Comparison of ENCODE assay signal across 2 cellular contexts in the genomic region with DNA sequence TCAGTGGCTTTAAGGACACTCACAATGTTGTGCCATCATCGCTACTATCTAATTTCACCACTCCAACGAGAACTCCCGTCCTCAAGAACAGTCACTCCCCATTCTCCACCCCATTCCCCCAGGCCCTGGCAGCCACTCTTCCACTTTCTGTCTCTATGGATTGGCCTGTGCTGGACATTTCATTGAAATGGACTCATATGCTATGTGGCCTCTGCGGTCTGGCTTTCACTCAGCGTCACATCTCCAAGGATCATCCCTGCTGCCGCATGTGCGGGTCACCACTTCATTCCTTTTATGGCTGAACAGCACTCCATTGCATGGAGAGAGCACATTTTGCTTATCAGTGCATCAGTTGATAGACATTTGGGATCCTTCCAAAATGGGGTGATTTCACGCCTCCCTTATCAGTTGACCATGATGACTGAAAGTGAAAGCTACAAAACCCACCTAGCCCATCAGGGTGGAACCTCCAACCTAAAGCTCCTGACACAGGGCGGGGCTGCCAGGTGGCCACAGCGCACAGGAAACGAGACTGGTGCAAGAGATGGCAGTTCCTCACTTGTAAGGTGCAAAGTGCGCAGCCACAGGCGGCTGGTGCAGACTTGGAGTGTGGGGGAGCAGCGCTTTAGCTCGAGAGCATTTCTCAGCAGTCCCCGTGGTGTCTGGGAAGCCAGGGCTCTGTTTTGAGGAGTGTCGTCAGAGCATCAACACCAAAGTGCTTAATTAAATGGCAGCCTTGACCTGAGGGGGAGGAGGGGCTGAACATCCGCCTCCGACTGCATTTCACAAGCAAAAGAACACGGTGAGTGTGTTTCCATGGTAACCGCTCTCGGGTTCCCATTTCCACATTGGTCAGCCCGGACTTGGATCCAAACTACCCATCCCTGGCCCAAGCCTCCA.
TF ChIP-seq lines count a peak whose summit lies in the region.

No MANE protein-coding gene starts in this region.

TF ChIP-seq in SK-N-SH, 30 proteins besides CTCF, POLR2A, EP300 and RAD21 (continued from another document):
- TF ChIP-seq NRF1 (IDR thresholded peaks at IDR 0.05; ENCODE audit: low read depth, low read length) (no peak), SIN3A (IDR thresholded peaks at IDR 0.05; ENCODE audit: borderline replicate concordance, low read depth, low read length) (no peak), RXRA (IDR thresholded peaks at IDR 0.05; ENCODE audit: borderline replicate concordance, low read depth) (no peak), FOSL2 (IDR thresholded peaks at IDR 0.05; ENCODE audit: borderline replicate concordance, low read depth) (no peak), GATA2 (CRISPR knock-in tag; IDR thresholded peaks at IDR 0.05) (no peak; the same call in 1 of the 2 replicates), RFX5 (IDR thresholded peaks at IDR 0.05; ENCODE audit: low read length) (no peak), POLR2AphosphoS5 (IDR thresholded peaks at IDR 0.05; ENCODE audit: low read depth, low read length) (no peak), YY1 (IDR thresholded peaks at IDR 0.05; ENCODE audit: low read depth) (no peak), USF1 (IDR thresholded peaks at IDR 0.05; ENCODE audit: borderline replicate concordance, low read depth) (no peak), TAF1 (IDR thresholded peaks at IDR 0.05; ENCODE audit: borderline replicate concordance, low read depth, low read length) (no peak), MXI1 (IDR thresholded peaks at IDR 0.05; ENCODE audit: low read depth, low read length) (no peak)
- TF ChIP-seq, protein P1, sequence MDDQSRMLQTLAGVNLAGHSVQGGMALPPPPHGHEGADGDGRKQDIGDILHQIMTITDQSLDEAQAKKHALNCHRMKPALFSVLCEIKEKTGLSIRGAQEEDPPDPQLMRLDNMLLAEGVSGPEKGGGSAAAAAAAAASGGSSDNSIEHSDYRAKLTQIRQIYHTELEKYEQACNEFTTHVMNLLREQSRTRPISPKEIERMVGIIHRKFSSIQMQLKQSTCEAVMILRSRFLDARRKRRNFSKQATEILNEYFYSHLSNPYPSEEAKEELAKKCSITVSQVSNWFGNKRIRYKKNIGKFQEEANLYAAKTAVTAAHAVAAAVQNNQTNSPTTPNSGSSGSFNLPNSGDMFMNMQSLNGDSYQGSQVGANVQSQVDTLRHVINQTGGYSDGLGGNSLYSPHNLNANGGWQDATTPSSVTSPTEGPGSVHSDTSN (IDR thresholded peaks at IDR 0.05), result no peak
- TF ChIP-seq, protein P2, sequence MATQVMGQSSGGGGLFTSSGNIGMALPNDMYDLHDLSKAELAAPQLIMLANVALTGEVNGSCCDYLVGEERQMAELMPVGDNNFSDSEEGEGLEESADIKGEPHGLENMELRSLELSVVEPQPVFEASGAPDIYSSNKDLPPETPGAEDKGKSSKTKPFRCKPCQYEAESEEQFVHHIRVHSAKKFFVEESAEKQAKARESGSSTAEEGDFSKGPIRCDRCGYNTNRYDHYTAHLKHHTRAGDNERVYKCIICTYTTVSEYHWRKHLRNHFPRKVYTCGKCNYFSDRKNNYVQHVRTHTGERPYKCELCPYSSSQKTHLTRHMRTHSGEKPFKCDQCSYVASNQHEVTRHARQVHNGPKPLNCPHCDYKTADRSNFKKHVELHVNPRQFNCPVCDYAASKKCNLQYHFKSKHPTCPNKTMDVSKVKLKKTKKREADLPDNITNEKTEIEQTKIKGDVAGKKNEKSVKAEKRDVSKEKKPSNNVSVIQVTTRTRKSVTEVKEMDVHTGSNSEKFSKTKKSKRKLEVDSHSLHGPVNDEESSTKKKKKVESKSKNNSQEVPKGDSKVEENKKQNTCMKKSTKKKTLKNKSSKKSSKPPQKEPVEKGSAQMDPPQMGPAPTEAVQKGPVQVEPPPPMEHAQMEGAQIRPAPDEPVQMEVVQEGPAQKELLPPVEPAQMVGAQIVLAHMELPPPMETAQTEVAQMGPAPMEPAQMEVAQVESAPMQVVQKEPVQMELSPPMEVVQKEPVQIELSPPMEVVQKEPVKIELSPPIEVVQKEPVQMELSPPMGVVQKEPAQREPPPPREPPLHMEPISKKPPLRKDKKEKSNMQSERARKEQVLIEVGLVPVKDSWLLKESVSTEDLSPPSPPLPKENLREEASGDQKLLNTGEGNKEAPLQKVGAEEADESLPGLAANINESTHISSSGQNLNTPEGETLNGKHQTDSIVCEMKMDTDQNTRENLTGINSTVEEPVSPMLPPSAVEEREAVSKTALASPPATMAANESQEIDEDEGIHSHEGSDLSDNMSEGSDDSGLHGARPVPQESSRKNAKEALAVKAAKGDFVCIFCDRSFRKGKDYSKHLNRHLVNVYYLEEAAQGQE (IDR thresholded peaks at IDR 0.05; ENCODE audit: low read depth, low read length), result no peak
- TF ChIP-seq, protein P3, sequence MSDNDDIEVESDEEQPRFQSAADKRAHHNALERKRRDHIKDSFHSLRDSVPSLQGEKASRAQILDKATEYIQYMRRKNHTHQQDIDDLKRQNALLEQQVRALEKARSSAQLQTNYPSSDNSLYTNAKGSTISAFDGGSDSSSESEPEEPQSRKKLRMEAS (IDR thresholded peaks at IDR 0.05; ENCODE audit: low read depth), result no peak

TF ChIP-seq in SK-N-SH treated with all-trans-retinoic acid at 6 μM for 48 hours, 23 proteins besides CTCF, POLR2A, EP300 and RAD21 (continued from another document):
- TF ChIP-seq, protein P4, sequence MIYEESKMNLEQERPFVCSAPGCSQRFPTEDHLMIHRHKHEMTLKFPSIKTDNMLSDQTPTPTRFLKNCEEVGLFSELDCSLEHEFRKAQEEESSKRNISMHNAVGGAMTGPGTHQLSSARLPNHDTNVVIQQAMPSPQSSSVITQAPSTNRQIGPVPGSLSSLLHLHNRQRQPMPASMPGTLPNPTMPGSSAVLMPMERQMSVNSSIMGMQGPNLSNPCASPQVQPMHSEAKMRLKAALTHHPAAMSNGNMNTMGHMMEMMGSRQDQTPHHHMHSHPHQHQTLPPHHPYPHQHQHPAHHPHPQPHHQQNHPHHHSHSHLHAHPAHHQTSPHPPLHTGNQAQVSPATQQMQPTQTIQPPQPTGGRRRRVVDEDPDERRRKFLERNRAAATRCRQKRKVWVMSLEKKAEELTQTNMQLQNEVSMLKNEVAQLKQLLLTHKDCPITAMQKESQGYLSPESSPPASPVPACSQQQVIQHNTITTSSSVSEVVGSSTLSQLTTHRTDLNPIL (CRISPR knock-in tag; IDR thresholded peaks at IDR 0.05; ENCODE audit: low read depth), result no peak
- no peak for TF ChIP-seq ZNF565 (CRISPR knock-in tag; conservative IDR thresholded peaks at IDR 0.05; ENCODE audit: low read depth)
- no peak for TF ChIP-seq CSDC2 (CRISPR knock-in tag; IDR thresholded peaks at IDR 0.05)
- no peak for TF ChIP-seq TCF4 (CRISPR knock-in tag; IDR thresholded peaks at IDR 0.05; ENCODE audit: borderline replicate concordance)
- no peak for TF ChIP-seq GLIS3 (CRISPR knock-in tag; IDR thresholded peaks at IDR 0.05)
- no peak for TF ChIP-seq ZFP3 (CRISPR knock-in tag; IDR thresholded peaks at IDR 0.05)
- TF ChIP-seq, protein P5, sequence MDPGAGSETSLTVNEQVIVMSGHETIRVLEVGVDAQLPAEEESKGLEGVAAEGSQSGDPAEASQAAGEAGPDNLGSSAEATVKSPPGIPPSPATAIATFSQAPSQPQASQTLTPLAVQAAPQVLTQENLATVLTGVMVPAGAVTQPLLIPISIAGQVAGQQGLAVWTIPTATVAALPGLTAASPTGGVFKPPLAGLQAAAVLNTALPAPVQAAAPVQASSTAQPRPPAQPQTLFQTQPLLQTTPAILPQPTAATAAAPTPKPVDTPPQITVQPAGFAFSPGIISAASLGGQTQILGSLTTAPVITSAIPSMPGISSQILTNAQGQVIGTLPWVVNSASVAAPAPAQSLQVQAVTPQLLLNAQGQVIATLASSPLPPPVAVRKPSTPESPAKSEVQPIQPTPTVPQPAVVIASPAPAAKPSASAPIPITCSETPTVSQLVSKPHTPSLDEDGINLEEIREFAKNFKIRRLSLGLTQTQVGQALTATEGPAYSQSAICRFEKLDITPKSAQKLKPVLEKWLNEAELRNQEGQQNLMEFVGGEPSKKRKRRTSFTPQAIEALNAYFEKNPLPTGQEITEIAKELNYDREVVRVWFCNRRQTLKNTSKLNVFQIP (CRISPR knock-in tag; IDR thresholded peaks at IDR 0.05; ENCODE audit: borderline replicate concordance, low read depth), result no peak
- TF ChIP-seq ZNF8 (CRISPR knock-in tag; IDR thresholded peaks at IDR 0.05), result no peak
- no peak for TF ChIP-seq ZFP30 (CRISPR knock-in tag; IDR thresholded peaks at IDR 0.05)
- TF ChIP-seq, protein P6, sequence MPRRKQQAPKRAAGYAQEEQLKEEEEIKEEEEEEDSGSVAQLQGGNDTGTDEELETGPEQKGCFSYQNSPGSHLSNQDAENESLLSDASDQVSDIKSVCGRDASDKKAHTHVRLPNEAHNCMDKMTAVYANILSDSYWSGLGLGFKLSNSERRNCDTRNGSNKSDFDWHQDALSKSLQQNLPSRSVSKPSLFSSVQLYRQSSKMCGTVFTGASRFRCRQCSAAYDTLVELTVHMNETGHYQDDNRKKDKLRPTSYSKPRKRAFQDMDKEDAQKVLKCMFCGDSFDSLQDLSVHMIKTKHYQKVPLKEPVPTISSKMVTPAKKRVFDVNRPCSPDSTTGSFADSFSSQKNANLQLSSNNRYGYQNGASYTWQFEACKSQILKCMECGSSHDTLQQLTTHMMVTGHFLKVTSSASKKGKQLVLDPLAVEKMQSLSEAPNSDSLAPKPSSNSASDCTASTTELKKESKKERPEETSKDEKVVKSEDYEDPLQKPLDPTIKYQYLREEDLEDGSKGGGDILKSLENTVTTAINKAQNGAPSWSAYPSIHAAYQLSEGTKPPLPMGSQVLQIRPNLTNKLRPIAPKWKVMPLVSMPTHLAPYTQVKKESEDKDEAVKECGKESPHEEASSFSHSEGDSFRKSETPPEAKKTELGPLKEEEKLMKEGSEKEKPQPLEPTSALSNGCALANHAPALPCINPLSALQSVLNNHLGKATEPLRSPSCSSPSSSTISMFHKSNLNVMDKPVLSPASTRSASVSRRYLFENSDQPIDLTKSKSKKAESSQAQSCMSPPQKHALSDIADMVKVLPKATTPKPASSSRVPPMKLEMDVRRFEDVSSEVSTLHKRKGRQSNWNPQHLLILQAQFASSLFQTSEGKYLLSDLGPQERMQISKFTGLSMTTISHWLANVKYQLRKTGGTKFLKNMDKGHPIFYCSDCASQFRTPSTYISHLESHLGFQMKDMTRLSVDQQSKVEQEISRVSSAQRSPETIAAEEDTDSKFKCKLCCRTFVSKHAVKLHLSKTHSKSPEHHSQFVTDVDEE (CRISPR knock-in tag; IDR thresholded peaks at IDR 0.05), result no peak
- TF ChIP-seq CSRNP3 (CRISPR knock-in tag; IDR thresholded peaks at IDR 0.05), result no peak
- TF ChIP-seq ZNF70 (CRISPR knock-in tag; IDR thresholded peaks at IDR 0.05), result no peak
